Comparison of ENCODE assay signal across 9 cellular contexts in genomic region chr18:29164020-29164706, GRCh38.
A peak's percentile ranks its signal among the peaks of the same experiment; 100 is the strongest.
DNase-seq lines count a peak whose midpoint lies in the region; ATAC-seq and TF ChIP-seq lines count a peak whose summit lies in the region.
"Had no signal": no experiment of that assay in that cellular context is flagged by ENCODE, and none has a peak within 500 bp of the region (broad histone marks: within the 10 kb centered on the region; RNA-seq: fewer than 3 reads in every experiment).

No MANE protein-coding gene starts in this region.

- H3K27ac ChIP-seq in breast epithelium: peak overlapping the region in 1 of 2 donors; percentile 48
- H3K27ac ChIP-seq in aorta (ENCODE audit: low read depth in 1 of 2, low read length in 2 of 2): no peak overlapping the region
- H3K27ac ChIP-seq in ovary: no peak overlapping the region

- H3K27me3 ChIP-seq in breast epithelium (no peaks in the 10 kb centered on the region), aorta (ENCODE audit: control insufficient read depth in 1 of 2, insufficient read depth in 2 of 2, low read length in 1 of 2) (no peaks in the 10 kb centered on the region), ovary (no peaks in the 10 kb centered on the region)

- in situ Hi-C loops in astrocyte of the spinal cord (cut with HindIII; ENCODE audit: low sequenced_read_pairs): no loop called here

- POLR2A ChIA-PET in MCF 10A (lab: Yijun Ruan, JAX): interaction anchor here (1.2 to 2.5 kb wide), 2 partner anchors 9 to 18 kb away, joined by 3 to 12 read pairs; no protein-coding TSS in a partner anchor

- no peaks in the 10 kb centered on the region for H3K36me3 ChIP-seq in breast epithelium
- H3K36me3 ChIP-seq in aorta (ENCODE audit: control insufficient read depth in 1 of 2, insufficient read depth in 2 of 2, low read length in 1 of 2): no peaks in the 10 kb centered on the region
- no peaks in the 10 kb centered on the region for H3K36me3 ChIP-seq in ovary

- no peaks in the 10 kb centered on the region for H3K9me3 ChIP-seq in breast epithelium
- no peaks in the 10 kb centered on the region for H3K9me3 ChIP-seq in aorta (ENCODE audit: control insufficient read depth, low read length)
- H3K9me3 ChIP-seq in ovary: no peaks in the 10 kb centered on the region

- DNase-seq in MCF 10A (ENCODE audit: unreplicated experiment) (peak; percentile 87), breast epithelium (ENCODE audit: low spot score in 2 of 2) (no peak), astrocyte of the spinal cord (ENCODE audit: low read depth, low spot score) (peak; percentile 95), inferior parietal cortex (ENCODE audit: extremely low spot score) (peak; percentile 30), aorta (no peak), ovary (no peak), NCI-H187 treated with DMSO at 0.1 percent for 48 hours (lab: John Stamatoyannopoulos, UW) (no peak), OCI-M2 (lab: John Stamatoyannopoulos, UW; ENCODE audit: unreplicated experiment) (no peak)

- H3K27me3 Mint-ChIP-seq in MCF 10A (ENCODE audit: insufficient read depth, unreplicated experiment): no peaks in the 10 kb centered on the region
- H3K27me3 Mint-ChIP-seq: dendritic cell treated with granulocyte-macrophage colony-stimulating factor and Interleukin-4, amounts not matched to agents 40 ng/mL and 50 ng/mL, for 4 days had no signal

- TF ChIP-seq CTCF in MCF 10A (IDR thresholded peaks at IDR 0.05; ENCODE audit: unreplicated experiment): no peak
- TF ChIP-seq CTCF in breast epithelium (IDR thresholded peaks at IDR 0.05): no peak
- TF ChIP-seq CTCF in astrocyte of the spinal cord (IDR thresholded peaks at IDR 0.05; ENCODE audit: low read depth, low read length): no peak
- TF ChIP-seq CTCF in ovary (IDR thresholded peaks at IDR 0.05): no peak

- 0 to 5% methylated on average over 1 of the region's 1 CpG for WGBS in aorta, 2 donors
- WGBS in ovary, 3 donors: 14 to 17% (median 16%) methylated on average over 1 of the region's 1 CpG

- peak overlapping the region; percentile 81 for H3K27ac Mint-ChIP-seq in MCF 10A (ENCODE audit: low read depth, unreplicated experiment)
- H3K27ac Mint-ChIP-seq: dendritic cell treated with granulocyte-macrophage colony-stimulating factor and Interleukin-4, amounts not matched to agents 40 ng/mL and 50 ng/mL, for 4 days had no signal

- H3K4me1 Mint-ChIP-seq in MCF 10A (ENCODE audit: insufficient read depth, unreplicated experiment): peaks cover 37% of the 10 kb centered on the region

- H3K36me3 Mint-ChIP-seq in MCF 10A (ENCODE audit: insufficient read depth, unreplicated experiment): no peaks in the 10 kb centered on the region

- BruUV-seq in MCF 10A (replicated peaks; lab: Mats Ljungman, UMichigan): no TSS peak

- no peak overlapping the region for H3K4me3 Mint-ChIP-seq in MCF 10A (ENCODE audit: unreplicated experiment)
- H3K4me3 Mint-ChIP-seq: dendritic cell treated with granulocyte-macrophage colony-stimulating factor and Interleukin-4, amounts not matched to agents 40 ng/mL and 50 ng/mL, for 4 days had no signal

- TF ChIP-seq POLR2A in breast epithelium (IDR thresholded peaks at IDR 0.05) (no peak), ovary (IDR thresholded peaks at IDR 0.05) (no peak)

- CTCF ChIA-PET in MCF 10A (lab: Yijun Ruan, JAX): no interaction called here

- no peaks in the 10 kb centered on the region for H3K9me3 Mint-ChIP-seq in MCF 10A (ENCODE audit: unreplicated experiment)

- ATAC-seq in aorta (ENCODE audit: low FRiP score): peak; percentile 91

- TF ChIP-seq EP300 in ovary (IDR thresholded peaks at IDR 0.05): no peak

- intact Hi-C loops in MCF 10A (cut with micrococcal nuclease): no loop called here
- intact Hi-C loops in breast epithelium (cut with DNase I; ENCODE audit: low total_unique reads): no loop called here
- intact Hi-C loops in aorta (cut with DNase I): loop anchor here in 1 of 2 donors (10.0 kb wide), 1 partner anchor 799 kb away; no protein-coding TSS in a partner anchor
- intact Hi-C loops in ovary (cut with DNase I): no loop called here

- no peak overlapping the region for H3K4me3 ChIP-seq in breast epithelium
- H3K4me3 ChIP-seq in astrocyte of the spinal cord (ENCODE audit: low read depth, low read length): no peak overlapping the region
- no peak overlapping the region for H3K4me3 ChIP-seq in aorta (ENCODE audit: low read length in 2 of 2)
- no peak overlapping the region for H3K4me3 ChIP-seq in ovary

- H3K4me1 ChIP-seq in breast epithelium: no peaks in the 10 kb centered on the region
- peaks cover 0 to 2% of the 10 kb centered on the region in 2 donors for H3K4me1 ChIP-seq in aorta (ENCODE audit: control insufficient read depth in 1 of 2, insufficient read depth in 2 of 2, low read length in 2 of 2)
- H3K4me1 ChIP-seq in ovary (ENCODE audit: insufficient read depth): no peaks in the 10 kb centered on the region

Comparison
In these comparisons a context has a peak if more than half of its experiments do, and no peak if none do; other contexts are left out.
1. DNase-seq: peak in MCF 10A (single experiment), astrocyte of the spinal cord (single experiment) and inferior parietal cortex (single experiment); none in breast epithelium (0 of 2), aorta (0 of 2), ovary (0 of 5), NCI-H187 treated with DMSO at 0.1 percent for 48 hours (single experiment) and OCI-M2 (single experiment).